Comparison of ENCODE assay signal across 8 cellular contexts in genomic region chr5:149860801-149861322, GRCh38.
A peak's percentile ranks its signal among the peaks of the same experiment; 100 is the strongest.
DNase-seq lines count a peak whose midpoint lies in the region; ATAC-seq, FAIRE-seq and TF ChIP-seq lines count a peak whose summit lies in the region.

No MANE protein-coding gene starts in this region.

- no TSS peak for BruUV-seq in PC-9 (replicated peaks; lab: Mats Ljungman, UMichigan)

- H3K4me1 Mint-ChIP-seq in activated naive CD8-positive, alpha-beta T cell (ENCODE audit: low read depth): peaks cover 15% of the 10 kb centered on the region
- no peaks in the 10 kb centered on the region for H3K4me1 Mint-ChIP-seq in nephron progenitor cell

- no peaks in the 10 kb centered on the region for H3K27me3 Mint-ChIP-seq in activated naive CD8-positive, alpha-beta T cell
- peaks cover 5% of the 10 kb centered on the region for H3K27me3 Mint-ChIP-seq in nephron progenitor cell (ENCODE audit: low read depth, poor library complexity)

- H3K27me3 ChIP-seq in PC-9 (ENCODE audit: insufficient read depth, low read depth): no peaks in the 10 kb centered on the region

- H3K36me3 ChIP-seq in PC-9 (ENCODE audit: low read depth): no peaks in the 10 kb centered on the region

- no peaks in the 10 kb centered on the region for H3F3A ChIP-seq in PC-9 (ENCODE audit: insufficient read depth, low read depth)

- H2AFZ ChIP-seq in PC-9: no peak overlapping the region

- POLR2A ChIA-PET in PC-9 (lab: Charles Lee; ENCODE audit: unreplicated experiment): no interaction called here

- intact Hi-C loops in PC-9 (cut with micrococcal nuclease; ENCODE audit: unreplicated experiment): no loop called here

- no peaks in the 10 kb centered on the region for H3K9me2 ChIP-seq in PC-9 (ENCODE audit: insufficient read depth)

- H3K4me1 ChIP-seq in PC-9 (replicated peaks; ENCODE audit: insufficient read depth): no peaks in the 10 kb centered on the region

- peak overlapping the region; percentile 10 for H3K4me3 Mint-ChIP-seq in activated naive CD8-positive, alpha-beta T cell
- no peak overlapping the region for H3K4me3 Mint-ChIP-seq in nephron progenitor cell

- H3K9me3 Mint-ChIP-seq in activated naive CD8-positive, alpha-beta T cell (ENCODE audit: low read depth): no peaks in the 10 kb centered on the region
- peaks cover under 1% of the 10 kb centered on the region for H3K9me3 Mint-ChIP-seq in nephron progenitor cell

- no peak overlapping the region for H3K4me3 ChIP-seq in PC-9

- H3K9me3 ChIP-seq in PC-9 (ENCODE audit: insufficient read depth, low read depth): no peaks in the 10 kb centered on the region

- CTCF ChIA-PET in PC-9 (lab: Charles Lee): no interaction called here

- peak; percentile 6 for DNase-seq in stimulated activated CD4-positive, alpha-beta T cell treated with anti-CD3 and anti-CD28 coated beads, Interleukin-1b, Interleukin-23, amount 100 ng/mL, for 48 hours
- no peak for DNase-seq in stimulated activated CD4-positive, alpha-beta T cell treated with anti-CD3 and anti-CD28 coated beads, Interleukin-4, amount 100 ng/mL, for 24 hours
- DNase-seq in urothelium cell line (ENCODE audit: low spot score): peak; percentile 83
- no peak for DNase-seq in nephron progenitor cell
- no peak for DNase-seq in COLO829 (ENCODE audit: low spot score)
- no peak for DNase-seq in PC-9

- no peak for FAIRE-seq in urothelium cell line (lab: Jason Lieb, UNC)

- H3K36me3 Mint-ChIP-seq in activated naive CD8-positive, alpha-beta T cell: no peaks in the 10 kb centered on the region
- H3K36me3 Mint-ChIP-seq in nephron progenitor cell (ENCODE audit: low read depth): no peaks in the 10 kb centered on the region

- H3K27ac ChIP-seq in PC-9: no peak overlapping the region

- no peak for TF ChIP-seq CTCF in nephron progenitor cell (IDR thresholded peaks at IDR 0.05)
- TF ChIP-seq CTCF in PC-9 (conservative IDR thresholded peaks at IDR 0.05): no peak

- ATAC-seq in HG03097 (IDR thresholded peaks at IDR 0.05; ENCODE audit: low FRiP score, unreplicated experiment): peak; percentile 68

- H4K20me1 ChIP-seq in PC-9 (ENCODE audit: insufficient read depth): no peaks in the 10 kb centered on the region

- no peak overlapping the region for H3K4me2 ChIP-seq in PC-9

- H3K79me2 ChIP-seq in PC-9 (ENCODE audit: low read depth): no peaks in the 10 kb centered on the region

- H3K27ac Mint-ChIP-seq in activated naive CD8-positive, alpha-beta T cell: peak overlapping the region; percentile 41
- no peak overlapping the region for H3K27ac Mint-ChIP-seq in nephron progenitor cell

Comparison
In these comparisons a context has a peak if more than half of its experiments do, and no peak if none do; other contexts are left out.
1. DNase-seq: peak in stimulated activated CD4-positive, alpha-beta T cell treated with anti-CD3 and anti-CD28 coated beads, Interleukin-1b, Interleukin-23, amount 100 ng/mL, for 48 hours (single experiment) and urothelium cell line (single experiment); none in stimulated activated CD4-positive, alpha-beta T cell treated with anti-CD3 and anti-CD28 coated beads, Interleukin-4, amount 100 ng/mL, for 24 hours (single experiment), nephron progenitor cell (single experiment), COLO829 (single experiment) and PC-9 (0 of 2).